In the genomic region with DNA sequence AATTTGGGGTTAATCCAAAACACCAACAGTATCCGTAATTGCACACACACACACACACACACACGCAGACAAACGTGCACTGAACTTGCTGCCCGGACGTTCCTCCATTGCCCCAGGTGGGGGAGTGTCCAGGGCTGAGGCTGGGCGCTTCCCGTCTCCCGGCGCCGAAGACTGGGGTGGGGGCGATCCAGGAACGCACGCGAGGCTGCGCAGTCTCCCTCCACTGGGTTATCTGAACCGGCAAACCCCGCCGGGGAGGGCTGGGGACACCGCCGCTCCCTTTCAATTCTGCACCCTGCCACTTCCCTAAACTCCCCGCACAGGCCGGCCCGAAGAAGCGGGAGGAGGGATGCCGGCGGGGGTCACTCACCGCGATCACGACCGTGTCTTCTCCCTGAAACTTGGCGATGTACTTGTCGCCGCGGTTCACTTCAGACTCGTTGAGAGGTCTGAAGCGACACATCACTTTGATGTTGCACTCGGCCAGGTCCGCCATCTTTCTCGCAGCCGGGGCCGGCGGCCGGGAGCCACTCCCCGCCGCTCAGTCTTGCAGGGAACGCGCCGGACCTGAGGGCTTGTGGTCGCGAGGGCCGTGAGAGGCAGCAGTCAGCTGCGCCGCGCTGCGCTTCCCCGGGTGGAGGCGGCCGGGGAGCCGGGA, we compare ENCODE assay signal across 1 cellular context.
TF ChIP-seq lines count a peak whose summit lies in the region.

No MANE protein-coding gene starts in this region.

TF ChIP-seq in HEK293, 187 proteins besides CTCF, POLR2A, EP300 and RAD21 (continued from another document and continues in another):
- TF ChIP-seq, protein P1, sequence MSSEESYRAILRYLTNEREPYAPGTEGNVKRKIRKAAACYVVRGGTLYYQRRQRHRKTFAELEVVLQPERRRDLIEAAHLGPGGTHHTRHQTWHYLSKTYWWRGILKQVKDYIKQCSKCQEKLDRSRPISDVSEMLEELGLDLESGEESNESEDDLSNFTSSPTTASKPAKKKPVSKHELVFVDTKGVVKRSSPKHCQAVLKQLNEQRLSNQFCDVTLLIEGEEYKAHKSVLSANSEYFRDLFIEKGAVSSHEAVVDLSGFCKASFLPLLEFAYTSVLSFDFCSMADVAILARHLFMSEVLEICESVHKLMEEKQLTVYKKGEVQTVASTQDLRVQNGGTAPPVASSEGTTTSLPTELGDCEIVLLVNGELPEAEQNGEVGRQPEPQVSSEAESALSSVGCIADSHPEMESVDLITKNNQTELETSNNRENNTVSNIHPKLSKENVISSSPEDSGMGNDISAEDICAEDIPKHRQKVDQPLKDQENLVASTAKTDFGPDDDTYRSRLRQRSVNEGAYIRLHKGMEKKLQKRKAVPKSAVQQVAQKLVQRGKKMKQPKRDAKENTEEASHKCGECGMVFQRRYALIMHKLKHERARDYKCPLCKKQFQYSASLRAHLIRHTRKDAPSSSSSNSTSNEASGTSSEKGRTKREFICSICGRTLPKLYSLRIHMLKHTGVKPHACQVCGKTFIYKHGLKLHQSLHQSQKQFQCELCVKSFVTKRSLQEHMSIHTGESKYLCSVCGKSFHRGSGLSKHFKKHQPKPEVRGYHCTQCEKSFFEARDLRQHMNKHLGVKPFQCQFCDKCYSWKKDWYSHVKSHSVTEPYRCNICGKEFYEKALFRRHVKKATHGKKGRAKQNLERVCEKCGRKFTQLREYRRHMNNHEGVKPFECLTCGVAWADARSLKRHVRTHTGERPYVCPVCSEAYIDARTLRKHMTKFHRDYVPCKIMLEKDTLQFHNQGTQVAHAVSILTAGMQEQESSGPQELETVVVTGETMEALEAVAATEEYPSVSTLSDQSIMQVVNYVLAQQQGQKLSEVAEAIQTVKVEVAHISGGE (tag by site-specific recombination; conservative IDR thresholded peaks at IDR 0.05; ENCODE audit: low read depth) = peak; percentile 60; the same call in 1 of the 2 replicates
- TF ChIP-seq ZNF623 (tag by site-specific recombination; IDR thresholded peaks at IDR 0.05) (no peak), ZNF513 (tag by site-specific recombination; IDR thresholded peaks at IDR 0.05) (no peak), ZNF184 (tag by site-specific recombination; IDR thresholded peaks at IDR 0.05) (no peak), ZNF664 (tag by site-specific recombination; IDR thresholded peaks at IDR 0.05) (no peak), ZNF324 (tag by site-specific recombination; IDR thresholded peaks at IDR 0.05) (no peak), ZXDB (tag by site-specific recombination; IDR thresholded peaks at IDR 0.05) (0 out of 2 replicates have a peak, but pooled peaks have one; percentile 14), ZNF433 (tag by site-specific recombination; IDR thresholded peaks at IDR 0.05; ENCODE audit: low read depth) (no peak), ZNF600 (tag by site-specific recombination; IDR thresholded peaks at IDR 0.05) (peak; percentile 72), ZNF24 (tag by site-specific recombination; IDR thresholded peaks at IDR 0.05) (peak; percentile 45; the same call in 1 of the 2 replicates), ZNF48 (tag by site-specific recombination; IDR thresholded peaks at IDR 0.05) (no peak), ZNF529 (tag by site-specific recombination; IDR thresholded peaks at IDR 0.05; ENCODE audit: insufficient replicate concordance) (no peak), GLIS1 (tag by site-specific recombination; IDR thresholded peaks at IDR 0.05) (peak; percentile 59; the same call in 1 of the 2 replicates), GLIS2 (tag by site-specific recombination; IDR thresholded peaks at IDR 0.05) (peak; percentile 71), KLF8 (tag by site-specific recombination; IDR thresholded peaks at IDR 0.05) (peak; percentile 86), TCF7L2 (IDR thresholded peaks at IDR 0.05; ENCODE audit: borderline replicate concordance, low read depth, low read length) (peak; percentile 85; the same call in 1 of the 2 replicates), ZNF174 (tag by site-specific recombination; IDR thresholded peaks at IDR 0.05) (no peak), KLF7 (tag by site-specific recombination; IDR thresholded peaks at IDR 0.05; ENCODE audit: borderline replicate concordance) (peak; percentile 33; the same call in 1 of the 2 replicates), HOXC10 (CRISPR knock-in tag; IDR thresholded peaks at IDR 0.05) (no peak), REPIN1 (tag by site-specific recombination; IDR thresholded peaks at IDR 0.05; ENCODE audit: low read depth) (no peak), ZNF398 (tag by site-specific recombination; IDR thresholded peaks at IDR 0.05) (peak; percentile 74), ZNF555 (tag by site-specific recombination; conservative IDR thresholded peaks at IDR 0.05) (no peak), ZNF658 (tag by site-specific recombination; IDR thresholded peaks at IDR 0.05) (no peak), ZNF19 (tag by site-specific recombination; IDR thresholded peaks at IDR 0.05; ENCODE audit: low read depth) (no peak), ZNF629 (tag by site-specific recombination; IDR thresholded peaks at IDR 0.05) (peak; percentile 16; the same call in 1 of the 2 replicates), ZSCAN4 (tag by site-specific recombination; IDR thresholded peaks at IDR 0.05) (peak; percentile 96), KLF10 (tag by site-specific recombination; IDR thresholded peaks at IDR 0.05) (peak; percentile 85), KLF9 (tag by site-specific recombination; IDR thresholded peaks at IDR 0.05; ENCODE audit: low read depth) (peak; percentile 90), RBAK (tag by site-specific recombination; IDR thresholded peaks at IDR 0.05) (no peak), ZNF654 (tag by site-specific recombination; IDR thresholded peaks at IDR 0.05; ENCODE audit: low read depth) (no peak), KLF16 (tag by site-specific recombination; IDR thresholded peaks at IDR 0.05) (0 out of 2 replicates have a peak, but pooled peaks have one; percentile 64), ZNF792 (tag by site-specific recombination; IDR thresholded peaks at IDR 0.05) (0 out of 2 replicates have a peak, but pooled peaks have one; percentile 58), ZNF624 (tag by site-specific recombination; IDR thresholded peaks at IDR 0.05) (no peak), PATZ1 (tag by site-specific recombination; IDR thresholded peaks at IDR 0.05) (peak; percentile 85), ZNF214 (tag by site-specific recombination; IDR thresholded peaks at IDR 0.05; ENCODE audit: borderline replicate concordance) (no peak), IKZF3 (tag by site-specific recombination; IDR thresholded peaks at IDR 0.05) (peak; percentile 78), SCRT2 (tag by site-specific recombination; IDR thresholded peaks at IDR 0.05) (no peak), ZNF169 (tag by site-specific recombination; IDR thresholded peaks at IDR 0.05) (no peak), ZNF391 (tag by site-specific recombination; IDR thresholded peaks at IDR 0.05; ENCODE audit: borderline replicate concordance, low read depth) (peak; percentile 33; the same call in 1 of the 2 replicates), ZNF280C (tag by site-specific recombination; IDR thresholded peaks at IDR 0.05) (no peak), ZNF610 (tag by site-specific recombination; IDR thresholded peaks at IDR 0.05; ENCODE audit: borderline replicate concordance) (peak; percentile 82)
- TF ChIP-seq, protein P2, sequence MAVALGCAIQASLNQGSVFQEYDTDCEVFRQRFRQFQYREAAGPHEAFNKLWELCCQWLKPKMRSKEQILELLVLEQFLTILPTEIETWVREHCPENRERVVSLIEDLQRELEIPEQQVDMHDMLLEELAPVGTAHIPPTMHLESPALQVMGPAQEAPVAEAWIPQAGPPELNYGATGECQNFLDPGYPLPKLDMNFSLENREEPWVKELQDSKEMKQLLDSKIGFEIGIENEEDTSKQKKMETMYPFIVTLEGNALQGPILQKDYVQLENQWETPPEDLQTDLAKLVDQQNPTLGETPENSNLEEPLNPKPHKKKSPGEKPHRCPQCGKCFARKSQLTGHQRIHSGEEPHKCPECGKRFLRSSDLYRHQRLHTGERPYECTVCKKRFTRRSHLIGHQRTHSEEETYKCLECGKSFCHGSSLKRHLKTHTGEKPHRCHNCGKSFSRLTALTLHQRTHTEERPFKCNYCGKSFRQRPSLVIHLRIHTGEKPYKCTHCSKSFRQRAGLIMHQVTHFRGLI (tag by site-specific recombination; IDR thresholded peaks at IDR 0.05) = 0 out of 2 replicates have a peak, but pooled peaks have one; percentile 29
- TF ChIP-seq, protein P3, sequence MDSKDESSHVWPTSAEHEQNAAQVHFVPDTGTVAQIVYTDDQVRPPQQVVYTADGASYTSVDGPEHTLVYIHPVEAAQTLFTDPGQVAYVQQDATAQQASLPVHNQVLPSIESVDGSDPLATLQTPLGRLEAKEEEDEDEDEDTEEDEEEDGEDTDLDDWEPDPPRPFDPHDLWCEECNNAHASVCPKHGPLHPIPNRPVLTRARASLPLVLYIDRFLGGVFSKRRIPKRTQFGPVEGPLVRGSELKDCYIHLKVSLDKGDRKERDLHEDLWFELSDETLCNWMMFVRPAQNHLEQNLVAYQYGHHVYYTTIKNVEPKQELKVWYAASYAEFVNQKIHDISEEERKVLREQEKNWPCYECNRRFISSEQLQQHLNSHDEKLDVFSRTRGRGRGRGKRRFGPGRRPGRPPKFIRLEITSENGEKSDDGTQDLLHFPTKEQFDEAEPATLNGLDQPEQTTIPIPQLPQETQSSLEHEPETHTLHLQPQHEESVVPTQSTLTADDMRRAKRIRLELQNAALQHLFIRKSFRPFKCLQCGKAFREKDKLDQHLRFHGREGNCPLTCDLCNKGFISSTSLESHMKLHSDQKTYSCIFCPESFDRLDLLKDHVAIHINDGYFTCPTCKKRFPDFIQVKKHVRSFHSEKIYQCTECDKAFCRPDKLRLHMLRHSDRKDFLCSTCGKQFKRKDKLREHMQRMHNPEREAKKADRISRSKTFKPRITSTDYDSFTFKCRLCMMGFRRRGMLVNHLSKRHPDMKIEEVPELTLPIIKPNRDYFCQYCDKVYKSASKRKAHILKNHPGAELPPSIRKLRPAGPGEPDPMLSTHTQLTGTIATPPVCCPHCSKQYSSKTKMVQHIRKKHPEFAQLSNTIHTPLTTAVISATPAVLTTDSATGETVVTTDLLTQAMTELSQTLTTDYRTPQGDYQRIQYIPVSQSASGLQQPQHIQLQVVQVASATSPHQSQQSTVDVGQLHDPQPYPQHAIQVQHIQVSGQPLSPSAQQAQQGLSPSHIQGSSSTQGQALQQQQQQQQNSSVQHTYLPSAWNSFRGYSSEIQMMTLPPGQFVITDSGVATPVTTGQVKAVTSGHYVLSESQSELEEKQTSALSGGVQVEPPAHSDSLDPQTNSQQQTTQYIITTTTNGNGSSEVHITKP (tag by site-specific recombination; IDR thresholded peaks at IDR 0.05) = peak; percentile 91
